8 cellular contexts compared by ENCODE assay signal in the genomic region with DNA sequence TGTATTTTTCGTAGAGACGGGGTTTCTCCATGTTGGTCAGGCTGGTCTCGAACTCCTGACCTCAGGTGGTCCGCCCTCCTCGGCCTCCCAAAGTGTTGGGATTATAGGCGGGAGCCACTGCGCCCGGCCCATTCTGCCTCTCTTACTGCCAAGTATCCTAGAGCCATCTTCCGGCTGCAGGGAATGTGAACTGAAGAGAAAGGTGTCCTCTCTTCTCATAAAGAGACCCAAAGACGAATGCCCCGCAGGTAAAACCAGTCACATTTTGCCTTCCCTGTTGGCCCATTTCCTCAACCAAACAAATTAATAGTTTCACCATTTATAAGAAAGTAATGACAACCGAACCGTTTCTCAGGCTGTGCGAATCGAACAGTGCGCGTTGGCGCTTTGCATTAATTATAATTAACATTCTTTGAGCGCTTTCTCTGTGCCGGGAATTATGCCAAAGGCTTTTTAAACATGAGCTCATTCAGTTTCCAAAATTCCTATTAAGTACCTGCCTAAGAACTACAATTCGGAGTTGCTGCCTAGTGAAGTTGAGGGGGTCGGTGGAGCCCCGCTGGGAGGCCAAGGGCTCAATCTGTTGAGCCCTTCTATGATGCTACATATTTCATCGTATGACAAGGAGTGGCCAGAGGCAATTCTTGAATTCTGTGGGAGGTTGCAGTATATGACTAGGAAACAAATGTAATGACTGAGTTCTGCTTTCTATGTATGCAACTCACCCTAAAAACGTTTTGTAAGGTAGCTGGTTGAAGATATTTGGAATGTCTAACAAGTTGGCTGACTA. TPM values are rescaled to one million over a fixed set of nuclear protein-coding genes. Genes with fewer than 3 reads are reported as not detected.
DNase-seq lines count a peak whose midpoint lies in the region; ATAC-seq and TF ChIP-seq lines count a peak whose summit lies in the region.

No MANE protein-coding gene starts in this region.

- peak overlapping the region; percentile 79 for H3K4me3 ChIP-seq in Caco-2 (ENCODE audit: low read depth, low read length)
- peak overlapping the region; percentile 53 for H3K4me3 ChIP-seq in SJSA1
- peak overlapping the region; percentile 100 for H3K4me3 ChIP-seq in fibroblast of mammary gland (ENCODE audit: control insufficient read depth, low read depth, low read length)
- H3K4me3 ChIP-seq in parathyroid adenoma (ENCODE audit: low read depth, low read length), result peak overlapping the region; percentile 90

- H3K27me3 Mint-ChIP-seq in Caco-2 (ENCODE audit: insufficient read depth, unreplicated experiment), result no peaks in the 10 kb centered on the region

- DNase-seq in Caco-2, result peak in 1 of 2 experiments; percentile 20
- peak in 1 of 2 experiments; percentile 15 for DNase-seq in SJSA1 (ENCODE audit: low read depth in 1 of 2, low spot score in 2 of 2)
- DNase-seq in fibroblast of mammary gland (ENCODE audit: low read depth), result no peak
- no peak for DNase-seq in NCI-H2029 (lab: John Stamatoyannopoulos, UW)
- no peak for DNase-seq in GM13976 (ENCODE audit: low spot score)
- DNase-seq in HK-2 (ENCODE audit: unreplicated experiment), result no peak

- H3K9ac ChIP-seq in parathyroid adenoma, result peak overlapping the region; percentile 57

- H3K4me2 ChIP-seq in parathyroid adenoma (ENCODE audit: low read length), result peak overlapping the region; percentile 91

- peak overlapping the region; percentile 89 for H3K4me3 Mint-ChIP-seq in Caco-2 (ENCODE audit: unreplicated experiment)

- intact Hi-C loops in Caco-2 (cut with micrococcal nuclease; ENCODE audit: unreplicated experiment), result loop anchor here (2.0 to 5.0 kb wide), 2 partner anchors 37 to 160 kb away; a partner anchor contains a TSS

- peaks cover 52% of the 10 kb centered on the region for H3K36me3 Mint-ChIP-seq in Caco-2 (ENCODE audit: insufficient read depth, unreplicated experiment)

- H2AFZ ChIP-seq in parathyroid adenoma, result peak overlapping the region; percentile 84

- H3K79me2 ChIP-seq in parathyroid adenoma, result peaks cover 17% of the 10 kb centered on the region

- ATAC-seq in GM21390 (IDR thresholded peaks at IDR 0.05; ENCODE audit: unreplicated experiment), result no peak

- no peak for TF ChIP-seq CTCF in Caco-2 (IDR thresholded peaks at IDR 0.05; ENCODE audit: insufficient read depth in 1 of 2, low read depth in 1 of 2, low read length in 1 of 2, severe bottlenecking in 1 of 2, unreplicated experiment in 1 of 2)
- TF ChIP-seq CTCF in fibroblast of mammary gland (conservative IDR thresholded peaks at IDR 0.05; ENCODE audit: control insufficient read depth, insufficient read depth, low read depth, low read length), result no peak
- TF ChIP-seq CTCF in parathyroid adenoma (IDR thresholded peaks at IDR 0.05), result no peak
- TF ChIP-seq CTCF in GM13976 (IDR thresholded peaks at IDR 0.05; ENCODE audit: borderline replicate concordance, control extremely low read depth, extremely low read depth, insufficient read depth, missing control alignments), result no peak

- H3K27ac Mint-ChIP-seq in Caco-2 (ENCODE audit: unreplicated experiment), result peak overlapping the region; percentile 98

- peaks cover 21% of the 10 kb centered on the region for H3K4me1 Mint-ChIP-seq in Caco-2 (ENCODE audit: low read depth, unreplicated experiment)

- H3K9me3 Mint-ChIP-seq in Caco-2 (ENCODE audit: unreplicated experiment), result no peaks in the 10 kb centered on the region

- H3K27ac ChIP-seq in SJSA1 (peak overlapping the region; percentile 85), parathyroid adenoma (peak overlapping the region; percentile 94)

- POLR2A ChIA-PET in Caco-2 (lab: Charles Lee), result interaction anchor here (1.6 to 1.8 kb wide), 2 partner anchors 11 to 37 kb away, joined by 8 to 20 read pairs; a partner anchor contains a TSS

- CTCF ChIA-PET in Caco-2 (lab: Charles Lee), result interaction anchor here (0.9 kb wide), 1 partner anchor 92 kb away, joined by 3 read pairs; a partner anchor contains a TSS

- H3K4me1 ChIP-seq in Caco-2 (peaks cover 13% of the 10 kb centered on the region; the same call in 1 of the 2 replicates), SJSA1 (replicated peaks) (peaks cover 17% of the 10 kb centered on the region; the same call in 1 of the 2 replicates), parathyroid adenoma (peaks cover 10% of the 10 kb centered on the region)

- TSS peak; percentile 83 for BruUV-seq in Caco-2 (replicated peaks; lab: Mats Ljungman, UMichigan)

- H3K36me3 ChIP-seq in Caco-2 (ENCODE audit: control insufficient read depth, insufficient read depth, low read length) (no peaks in the 10 kb centered on the region; the same call in 1 of the 2 replicates), SJSA1 (peaks cover 37% of the 10 kb centered on the region), parathyroid adenoma (ENCODE audit: control insufficient read depth, insufficient read depth, low read length) (peaks cover 3% of the 10 kb centered on the region)

- in situ Hi-C loops in GM13976 (cut with MboI; ENCODE audit: low sequenced_read_pairs, unreplicated experiment), result no loop called here

- H3K27me3 ChIP-seq in Caco-2 (replicated peaks; ENCODE audit: control insufficient read depth, insufficient read depth, low read length), result no peaks in the 10 kb centered on the region
- no peaks in the 10 kb centered on the region for H3K27me3 ChIP-seq in SJSA1 (replicated peaks)
- no peaks in the 10 kb centered on the region for H3K27me3 ChIP-seq in parathyroid adenoma (ENCODE audit: control insufficient read depth, insufficient read depth, low read length)

- H3K9me3 ChIP-seq in Caco-2, result no peaks in the 10 kb centered on the region
- no peaks in the 10 kb centered on the region for H3K9me3 ChIP-seq in SJSA1 (replicated peaks)
- H3K9me3 ChIP-seq in parathyroid adenoma (ENCODE audit: control insufficient read depth, low read length), result no peaks in the 10 kb centered on the region

RNA-seq across cellular contexts. Expression of a gene that starts 0.8 kb away (rescaled TPM):
- 958 and 971 TPM in 2 replicates for total RNA-seq in Caco-2 (2022)
- total RNA-seq in SJSA1 (2014; rRNA removed; shearing (Covaris generic)), result 1,079 and 1,363 TPM in 2 replicates

RNA-seq across cellular contexts. Expression of a gene that starts 10.4 kb away (rescaled TPM):
- 16.4 and 18.0 TPM in 2 replicates for total RNA-seq in Caco-2 (2022)
- total RNA-seq in SJSA1 (2014; rRNA removed; shearing (Covaris generic)), result 13.1 and 21.1 TPM in 2 replicates

RNA-seq across cellular contexts. Expression of a gene that starts 37.1 kb away (rescaled TPM):
- total RNA-seq in Caco-2 (2022), result 4.3 and 4.5 TPM in 2 replicates
- 16.8 and 20.8 TPM in 2 replicates for total RNA-seq in SJSA1 (2014; rRNA removed; shearing (Covaris generic))
